ENCODE assay signal across 1 cellular context in the genomic region with DNA sequence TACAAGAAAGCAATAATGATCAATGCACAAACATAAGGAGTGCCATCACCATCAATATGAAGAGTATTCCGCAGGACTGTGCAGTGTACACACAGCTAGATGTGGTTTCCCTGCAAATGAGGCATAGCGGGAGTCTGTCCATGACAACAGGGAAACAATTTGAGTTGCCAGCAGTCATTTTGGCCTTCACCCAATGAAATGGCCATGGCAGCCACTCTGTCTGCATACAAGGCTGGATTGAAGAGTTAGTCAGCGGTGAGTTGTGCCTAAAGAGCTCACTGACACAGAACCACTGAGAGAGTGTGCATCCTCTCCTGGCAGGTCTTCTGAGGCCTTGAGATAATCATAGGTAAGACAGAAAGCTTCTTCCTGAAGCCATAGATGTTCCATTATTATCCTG.
TF ChIP-seq lines count a peak whose summit lies in the region.

No MANE protein-coding gene starts in this region.

TF ChIP-seq in SK-N-SH treated with all-trans-retinoic acid at 6 μM for 48 hours, 23 proteins besides CTCF, POLR2A, EP300 and RAD21 (continued from another document):
- TF ChIP-seq, protein P1, sequence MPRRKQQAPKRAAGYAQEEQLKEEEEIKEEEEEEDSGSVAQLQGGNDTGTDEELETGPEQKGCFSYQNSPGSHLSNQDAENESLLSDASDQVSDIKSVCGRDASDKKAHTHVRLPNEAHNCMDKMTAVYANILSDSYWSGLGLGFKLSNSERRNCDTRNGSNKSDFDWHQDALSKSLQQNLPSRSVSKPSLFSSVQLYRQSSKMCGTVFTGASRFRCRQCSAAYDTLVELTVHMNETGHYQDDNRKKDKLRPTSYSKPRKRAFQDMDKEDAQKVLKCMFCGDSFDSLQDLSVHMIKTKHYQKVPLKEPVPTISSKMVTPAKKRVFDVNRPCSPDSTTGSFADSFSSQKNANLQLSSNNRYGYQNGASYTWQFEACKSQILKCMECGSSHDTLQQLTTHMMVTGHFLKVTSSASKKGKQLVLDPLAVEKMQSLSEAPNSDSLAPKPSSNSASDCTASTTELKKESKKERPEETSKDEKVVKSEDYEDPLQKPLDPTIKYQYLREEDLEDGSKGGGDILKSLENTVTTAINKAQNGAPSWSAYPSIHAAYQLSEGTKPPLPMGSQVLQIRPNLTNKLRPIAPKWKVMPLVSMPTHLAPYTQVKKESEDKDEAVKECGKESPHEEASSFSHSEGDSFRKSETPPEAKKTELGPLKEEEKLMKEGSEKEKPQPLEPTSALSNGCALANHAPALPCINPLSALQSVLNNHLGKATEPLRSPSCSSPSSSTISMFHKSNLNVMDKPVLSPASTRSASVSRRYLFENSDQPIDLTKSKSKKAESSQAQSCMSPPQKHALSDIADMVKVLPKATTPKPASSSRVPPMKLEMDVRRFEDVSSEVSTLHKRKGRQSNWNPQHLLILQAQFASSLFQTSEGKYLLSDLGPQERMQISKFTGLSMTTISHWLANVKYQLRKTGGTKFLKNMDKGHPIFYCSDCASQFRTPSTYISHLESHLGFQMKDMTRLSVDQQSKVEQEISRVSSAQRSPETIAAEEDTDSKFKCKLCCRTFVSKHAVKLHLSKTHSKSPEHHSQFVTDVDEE (CRISPR knock-in tag; IDR thresholded peaks at IDR 0.05) = no peak
- TF ChIP-seq ZC3H10 (CRISPR knock-in tag; IDR thresholded peaks at IDR 0.05) (no peak), SNAI2 (CRISPR knock-in tag; IDR thresholded peaks at IDR 0.05) (no peak), GLIS3 (CRISPR knock-in tag; IDR thresholded peaks at IDR 0.05) (no peak), ZNF70 (CRISPR knock-in tag; IDR thresholded peaks at IDR 0.05) (no peak)
- TF ChIP-seq, protein P2, sequence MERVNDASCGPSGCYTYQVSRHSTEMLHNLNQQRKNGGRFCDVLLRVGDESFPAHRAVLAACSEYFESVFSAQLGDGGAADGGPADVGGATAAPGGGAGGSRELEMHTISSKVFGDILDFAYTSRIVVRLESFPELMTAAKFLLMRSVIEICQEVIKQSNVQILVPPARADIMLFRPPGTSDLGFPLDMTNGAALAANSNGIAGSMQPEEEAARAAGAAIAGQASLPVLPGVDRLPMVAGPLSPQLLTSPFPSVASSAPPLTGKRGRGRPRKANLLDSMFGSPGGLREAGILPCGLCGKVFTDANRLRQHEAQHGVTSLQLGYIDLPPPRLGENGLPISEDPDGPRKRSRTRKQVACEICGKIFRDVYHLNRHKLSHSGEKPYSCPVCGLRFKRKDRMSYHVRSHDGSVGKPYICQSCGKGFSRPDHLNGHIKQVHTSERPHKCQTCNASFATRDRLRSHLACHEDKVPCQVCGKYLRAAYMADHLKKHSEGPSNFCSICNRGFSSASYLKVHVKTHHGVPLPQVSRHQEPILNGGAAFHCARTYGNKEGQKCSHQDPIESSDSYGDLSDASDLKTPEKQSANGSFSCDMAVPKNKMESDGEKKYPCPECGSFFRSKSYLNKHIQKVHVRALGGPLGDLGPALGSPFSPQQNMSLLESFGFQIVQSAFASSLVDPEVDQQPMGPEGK (CRISPR knock-in tag; IDR thresholded peaks at IDR 0.05; ENCODE audit: borderline replicate concordance) = no peak
